Comparison of ENCODE assay signal across 7 cellular contexts in the genomic region with DNA sequence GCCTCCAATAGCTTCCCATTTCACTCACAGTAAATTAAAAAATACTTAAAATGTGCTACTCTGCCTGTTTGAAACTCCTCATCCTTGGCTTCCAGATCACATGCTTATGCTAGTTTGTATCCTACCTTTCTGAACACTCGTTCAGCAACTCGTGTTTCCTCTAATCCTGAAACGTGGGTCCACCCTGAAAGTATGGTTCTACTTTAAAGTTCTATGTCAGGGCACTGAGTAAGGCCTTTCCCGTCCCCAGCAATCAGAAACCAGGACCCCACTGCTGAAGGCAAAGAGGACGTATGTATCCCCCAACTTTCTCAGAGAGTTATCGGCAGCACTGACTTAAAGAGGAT. TPM values are rescaled to one million over a fixed set of nuclear protein-coding genes. Genes with fewer than 3 reads are reported as not detected.
DNase-seq lines count a peak whose midpoint lies in the region; ATAC-seq and TF ChIP-seq lines count a peak whose summit lies in the region.

No MANE protein-coding gene starts in this region.

- peaks cover 3% of the 10 kb centered on the region; the same call in 1 of the 3 replicates for H3K9me3 Mint-ChIP-seq in GM23338

- peaks cover 48% of the 10 kb centered on the region for H3K4me1 ChIP-seq in GM23338 (ENCODE audit: insufficient read depth)
- no peaks in the 10 kb centered on the region for H3K4me1 ChIP-seq in esophagus (ENCODE audit: control insufficient read depth in 2 of 2, insufficient read depth in 2 of 2, low read length in 1 of 2)

- no peaks in the 10 kb centered on the region for H4K20me1 ChIP-seq in GM23338 (replicated peaks; ENCODE audit: insufficient read depth)

- no peaks in the 10 kb centered on the region for H3K9me2 ChIP-seq in GM23338 (ENCODE audit: insufficient read depth)

- H3K4me2 ChIP-seq in GM23338 = peak overlapping the region; percentile 83

- no peaks in the 10 kb centered on the region for H3K9me3 ChIP-seq in esophagus (ENCODE audit: control insufficient read depth in 2 of 2, insufficient read depth in 1 of 2, low read depth in 1 of 2, low read length in 1 of 2)

- H3K27me3 Mint-ChIP-seq in GM23338 (ENCODE audit: insufficient read depth, low read depth, poor library complexity) = peaks cover 5% of the 10 kb centered on the region

- peaks cover 24% of the 10 kb centered on the region for H3K36me3 Mint-ChIP-seq in GM23338 (ENCODE audit: low read depth)

- H2AFZ ChIP-seq in GM23338 = no peak overlapping the region

- peaks cover 12% of the 10 kb centered on the region; the same call in 1 of the 2 replicates for H3K79me2 ChIP-seq in GM23338 (replicated peaks; ENCODE audit: insufficient read depth)

- H3F3A ChIP-seq in GM23338 (replicated peaks; ENCODE audit: low read depth) = no peaks in the 10 kb centered on the region

- H3K27ac ChIP-seq in GM23338 (ENCODE audit: low read depth) = peak overlapping the region; percentile 88
- peak overlapping the region; percentile 46 to 87 for H3K27ac ChIP-seq in esophagus (ENCODE audit: low read depth in 2 of 2, low read length in 1 of 2)

- H3K4me3 ChIP-seq in GM23338 (peak overlapping the region; percentile 70), esophagus (ENCODE audit: low read depth in 1 of 2, low read length in 2 of 2) (peak overlapping the region; percentile 83 to 91)

- ATAC-seq in GM23338 = peak; percentile 26
- peak; percentile 41 for ATAC-seq in omental fat pad (ENCODE audit: low FRiP score)
- no peak for ATAC-seq in HG02852 (IDR thresholded peaks at IDR 0.05; ENCODE audit: unreplicated experiment)
- ATAC-seq in GM18907 (IDR thresholded peaks at IDR 0.05; ENCODE audit: unreplicated experiment) = no peak

- no peaks in the 10 kb centered on the region; the same call in 1 of the 2 replicates for H3K36me3 ChIP-seq in GM23338 (ENCODE audit: insufficient read depth)
- H3K36me3 ChIP-seq in esophagus (ENCODE audit: control insufficient read depth in 2 of 2, insufficient read depth in 2 of 2, low read length in 1 of 2) = no peaks in the 10 kb centered on the region

- no peaks in the 10 kb centered on the region for H3K27me3 ChIP-seq in GM23338 (ENCODE audit: insufficient read depth)
- H3K27me3 ChIP-seq in esophagus (ENCODE audit: control insufficient read depth in 1 of 2, insufficient read depth in 2 of 2, low read length in 2 of 2) = no peaks in the 10 kb centered on the region

- H3K4me1 Mint-ChIP-seq in GM23338 = peaks cover 58% of the 10 kb centered on the region

- DNase-seq in GM23338 (ENCODE audit: low spot score) (no peak), RKO (ENCODE audit: low spot score) (peak; percentile 49), omental fat pad (ENCODE audit: low spot score) (no peak), T-helper 9 cell (no peak)

- no peak for TF ChIP-seq CTCF in GM23338 (conservative IDR thresholded peaks at IDR 0.05; ENCODE audit: low read depth in 2 of 2)
- TF ChIP-seq CTCF in omental fat pad (IDR thresholded peaks at IDR 0.05) = no peak

- H3K27ac Mint-ChIP-seq in GM23338 = peak overlapping the region; percentile 100

- peak overlapping the region; percentile 92 for H3K4me3 Mint-ChIP-seq in GM23338

- 1 to 2% methylated on average over 6 of the region's 6 CpGs for WGBS in esophagus, 2 donors

TF ChIP-seq in GM23338, 12 proteins besides CTCF, POLR2A, EP300 and RAD21:
- TF ChIP-seq, protein P1, sequence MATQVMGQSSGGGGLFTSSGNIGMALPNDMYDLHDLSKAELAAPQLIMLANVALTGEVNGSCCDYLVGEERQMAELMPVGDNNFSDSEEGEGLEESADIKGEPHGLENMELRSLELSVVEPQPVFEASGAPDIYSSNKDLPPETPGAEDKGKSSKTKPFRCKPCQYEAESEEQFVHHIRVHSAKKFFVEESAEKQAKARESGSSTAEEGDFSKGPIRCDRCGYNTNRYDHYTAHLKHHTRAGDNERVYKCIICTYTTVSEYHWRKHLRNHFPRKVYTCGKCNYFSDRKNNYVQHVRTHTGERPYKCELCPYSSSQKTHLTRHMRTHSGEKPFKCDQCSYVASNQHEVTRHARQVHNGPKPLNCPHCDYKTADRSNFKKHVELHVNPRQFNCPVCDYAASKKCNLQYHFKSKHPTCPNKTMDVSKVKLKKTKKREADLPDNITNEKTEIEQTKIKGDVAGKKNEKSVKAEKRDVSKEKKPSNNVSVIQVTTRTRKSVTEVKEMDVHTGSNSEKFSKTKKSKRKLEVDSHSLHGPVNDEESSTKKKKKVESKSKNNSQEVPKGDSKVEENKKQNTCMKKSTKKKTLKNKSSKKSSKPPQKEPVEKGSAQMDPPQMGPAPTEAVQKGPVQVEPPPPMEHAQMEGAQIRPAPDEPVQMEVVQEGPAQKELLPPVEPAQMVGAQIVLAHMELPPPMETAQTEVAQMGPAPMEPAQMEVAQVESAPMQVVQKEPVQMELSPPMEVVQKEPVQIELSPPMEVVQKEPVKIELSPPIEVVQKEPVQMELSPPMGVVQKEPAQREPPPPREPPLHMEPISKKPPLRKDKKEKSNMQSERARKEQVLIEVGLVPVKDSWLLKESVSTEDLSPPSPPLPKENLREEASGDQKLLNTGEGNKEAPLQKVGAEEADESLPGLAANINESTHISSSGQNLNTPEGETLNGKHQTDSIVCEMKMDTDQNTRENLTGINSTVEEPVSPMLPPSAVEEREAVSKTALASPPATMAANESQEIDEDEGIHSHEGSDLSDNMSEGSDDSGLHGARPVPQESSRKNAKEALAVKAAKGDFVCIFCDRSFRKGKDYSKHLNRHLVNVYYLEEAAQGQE (IDR thresholded peaks at IDR 0.05; ENCODE audit: unreplicated experiment) = no peak
- no peak for TF ChIP-seq EZH2 (IDR thresholded peaks at IDR 0.05; ENCODE audit: low read depth, unreplicated experiment)

RNA-seq across cellular contexts. Expression of gene TSEN15, which starts 0.4 kb away (rescaled TPM):
- 55.8 and 61.0 TPM in 2 replicates for total RNA-seq in GM23338 (2014; rRNA removed; shearing (Covaris generic))
- 51.6 and 55.8 TPM in 2 replicates for polyA plus RNA-seq in GM23338 (2016; fragmentation: Nextera tagmentation; extraction: Ambion mirVana)
- 10 to 100 TPM; 12.3 to 14.2 TPM for polyA plus RNA-seq in esophagus
- total RNA-seq in omental fat pad = 10 to 100 TPM; 16.2 to 29.0 (median 23.8) TPM

RNA-seq across cellular contexts. Expression of gene COLGALT2, which starts 13.6 kb away (rescaled TPM):
- total RNA-seq in GM23338 (2014; rRNA removed; shearing (Covaris generic)) = 4.3 and 7.1 TPM in 2 replicates
- 1.5 and 1.6 TPM in 2 replicates for polyA plus RNA-seq in GM23338 (2016; fragmentation: Nextera tagmentation; extraction: Ambion mirVana)
- under 1 TPM; 0.08 to 0.16 TPM for polyA plus RNA-seq in esophagus
- 1 to 10 TPM in 3 of 4 donors, under 1 TPM in 1; 0.72 to 6.1 (median 1.7) TPM for total RNA-seq in omental fat pad

Comparison
In these comparisons a context has a peak if more than half of its experiments do, and no peak if none do; other contexts are left out.
1. ATAC-seq: peak in GM23338 (single experiment) and omental fat pad (single experiment); none in HG02852 (single experiment) and GM18907 (single experiment).